20 cellular contexts compared by ENCODE assay signal in the genomic region with DNA sequence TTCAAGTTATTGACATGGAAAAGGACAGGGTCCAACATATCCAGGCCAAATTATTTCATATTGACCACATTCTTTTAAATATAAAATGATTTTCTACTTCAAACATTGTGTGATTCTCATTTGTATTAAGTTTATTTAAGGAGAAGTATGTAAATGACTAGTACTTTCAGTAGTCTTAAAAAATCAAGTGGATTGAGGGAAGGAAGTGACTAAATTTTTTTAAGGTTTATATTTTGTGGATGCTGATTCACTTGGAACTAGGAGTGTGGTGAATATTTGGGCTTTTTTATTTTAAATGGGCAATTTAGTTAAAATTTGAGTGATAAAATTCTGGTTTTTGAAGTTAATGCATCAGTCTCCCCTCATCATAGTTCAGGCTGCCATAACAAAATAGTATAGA. TPM values are rescaled to one million over a fixed set of nuclear protein-coding genes. Genes with fewer than 3 reads are reported as not detected.
DNase-seq lines count a peak whose midpoint lies in the region; ATAC-seq and TF ChIP-seq lines count a peak whose summit lies in the region.
"Had no signal": no experiment of that assay in that cellular context is flagged by ENCODE, and none has a peak within 500 bp of the region (broad histone marks: within the 10 kb centered on the region; RNA-seq: fewer than 3 reads in every experiment).

No MANE protein-coding gene starts in this region.

- no peaks in the 10 kb centered on the region for H3K27me3 ChIP-seq in PC-3 (ENCODE audit: low read length)
- H3K27me3 ChIP-seq in endodermal cell (ENCODE audit: control insufficient read depth, insufficient read depth, low read length, poor library complexity, severe bottlenecking), result no peaks in the 10 kb centered on the region
- H3K27me3 ChIP-seq in testis, result no peaks in the 10 kb centered on the region
- H3K27me3 ChIP-seq: heart left ventricle, left lung, neutrophil, spleen, vagina had no signal

- no peaks in the 10 kb centered on the region for H3F3A ChIP-seq in PC-3 (ENCODE audit: low read length, unreplicated experiment)

- H3K27me3 Mint-ChIP-seq in activated naive CD4-positive, alpha-beta T cell treated with anti-CD3 and anti-CD28 coated beads for 36 hours (ENCODE audit: low read depth), result no peaks in the 10 kb centered on the region
- H3K27me3 Mint-ChIP-seq in endodermal cell (ENCODE audit: insufficient read depth), result no peaks in the 10 kb centered on the region
- no peaks in the 10 kb centered on the region for H3K27me3 Mint-ChIP-seq in stimulated activated memory B cell treated with anti-CD40 and anti-IgM and Interleukin-4, amounts not matched to agents 10 μg/mL and 1 μg/mL and 100 μg/mL, for 72 hours
- H3K27me3 Mint-ChIP-seq: activated CD8-positive, alpha-beta memory T cell treated with anti-CD3 and anti-CD28 coated beads, Interleukin-2, amount 10 ng/mL, durations not matched to agents 7 days and 5 days had no signal

- peaks cover 91% of the 10 kb centered on the region for H4K20me1 ChIP-seq in PC-3 (ENCODE audit: low read length)

- no peak overlapping the region for H2AFZ ChIP-seq in PC-3 (ENCODE audit: low read length)

- H3K4me1 Mint-ChIP-seq in activated naive CD4-positive, alpha-beta T cell treated with anti-CD3 and anti-CD28 coated beads for 36 hours (ENCODE audit: low read depth), result peaks cover 79% of the 10 kb centered on the region
- H3K4me1 Mint-ChIP-seq in endodermal cell, result peaks cover 14% of the 10 kb centered on the region
- H3K4me1 Mint-ChIP-seq in stimulated activated memory B cell treated with anti-CD40 and anti-IgM and Interleukin-4, amounts not matched to agents 10 μg/mL and 1 μg/mL and 100 μg/mL, for 72 hours, result peaks cover 84% of the 10 kb centered on the region

- no peaks in the 10 kb centered on the region for H3K9me3 Mint-ChIP-seq in activated naive CD4-positive, alpha-beta T cell treated with anti-CD3 and anti-CD28 coated beads for 36 hours
- no peaks in the 10 kb centered on the region for H3K9me3 Mint-ChIP-seq in endodermal cell
- no peaks in the 10 kb centered on the region for H3K9me3 Mint-ChIP-seq in stimulated activated memory B cell treated with anti-CD40 and anti-IgM and Interleukin-4, amounts not matched to agents 10 μg/mL and 1 μg/mL and 100 μg/mL, for 72 hours

- no peak overlapping the region for H3K4me3 Mint-ChIP-seq in activated naive CD4-positive, alpha-beta T cell treated with anti-CD3 and anti-CD28 coated beads for 36 hours
- no peak overlapping the region for H3K4me3 Mint-ChIP-seq in endodermal cell
- H3K4me3 Mint-ChIP-seq in stimulated activated memory B cell treated with anti-CD40 and anti-IgM and Interleukin-4, amounts not matched to agents 10 μg/mL and 1 μg/mL and 100 μg/mL, for 72 hours, result no peak overlapping the region
- H3K4me3 Mint-ChIP-seq: activated CD8-positive, alpha-beta memory T cell treated with anti-CD3 and anti-CD28 coated beads, Interleukin-2, amount 10 ng/mL, durations not matched to agents 7 days and 5 days had no signal

- POLR2A ChIA-PET in PC-3 (lab: Charles Lee; ENCODE audit: unreplicated experiment), result no interaction called here
- POLR2A ChIA-PET in GM10248 (lab: Yijun Ruan, JAX), result interaction anchor here (0.6 kb wide), 1 partner anchor 611 kb away, joined by 3 read pairs; no protein-coding TSS in a partner anchor

- H3K9me3 ChIP-seq in PC-3 (ENCODE audit: low read length), result no peaks in the 10 kb centered on the region
- H3K9me3 ChIP-seq in endodermal cell (ENCODE audit: control insufficient read depth, low read length), result no peaks in the 10 kb centered on the region
- H3K9me3 ChIP-seq in testis, result no peaks in the 10 kb centered on the region
- H3K9me3 ChIP-seq: heart left ventricle, left lung, neutrophil, spleen, vagina had no signal

- no peaks in the 10 kb centered on the region for H3K9me2 ChIP-seq in PC-3 (replicated peaks; ENCODE audit: low read length)

- TF ChIP-seq CTCF in PC-3 (conservative IDR thresholded peaks at IDR 0.05; ENCODE audit: low read depth, low read length) (no peak), endodermal cell (conservative IDR thresholded peaks at IDR 0.05) (no peak), GM10248 (IDR thresholded peaks at IDR 0.05; ENCODE audit: control extremely low read depth, extremely low read depth, low read depth, missing control alignments) (no peak), testis (IDR thresholded peaks at IDR 0.05) (no peak)

- BruUV-seq in PC-3 (replicated peaks; lab: Mats Ljungman, UMichigan), result no TSS peak

- intact Hi-C loops in activated naive CD4-positive, alpha-beta T cell treated with anti-CD3 and anti-CD28 coated beads for 36 hours (cut with micrococcal nuclease), result no loop called here
- intact Hi-C loops in PC-3 (cut with micrococcal nuclease) (no loop called here), testis (cut with DNase I; ENCODE audit: low total_unique reads) (no loop called here)

- peaks cover 36% of the 10 kb centered on the region for H3K36me3 Mint-ChIP-seq in activated naive CD4-positive, alpha-beta T cell treated with anti-CD3 and anti-CD28 coated beads for 36 hours (ENCODE audit: low read depth)
- peaks cover 28% of the 10 kb centered on the region for H3K36me3 Mint-ChIP-seq in endodermal cell (ENCODE audit: low read depth)
- peaks cover 41% of the 10 kb centered on the region for H3K36me3 Mint-ChIP-seq in stimulated activated memory B cell treated with anti-CD40 and anti-IgM and Interleukin-4, amounts not matched to agents 10 μg/mL and 1 μg/mL and 100 μg/mL, for 72 hours

- H3K9ac ChIP-seq in PC-3 (ENCODE audit: low read length) (no peak overlapping the region), endodermal cell (ENCODE audit: extremely low read depth, low read length, poor library complexity, severe bottlenecking) (no peak overlapping the region)

- peaks cover 38% of the 10 kb centered on the region for H3K36me3 ChIP-seq in PC-3 (ENCODE audit: low read depth, low read length)
- H3K36me3 ChIP-seq in endodermal cell (ENCODE audit: control insufficient read depth, insufficient read depth, low read length), result peaks cover 30% of the 10 kb centered on the region
- no peaks in the 10 kb centered on the region for H3K36me3 ChIP-seq in testis (ENCODE audit: low read depth, missing control alignments)
- H3K36me3 ChIP-seq: left lung, vagina had no signal

- peak overlapping the region; percentile 24 for H3K27ac Mint-ChIP-seq in activated naive CD4-positive, alpha-beta T cell treated with anti-CD3 and anti-CD28 coated beads for 36 hours
- H3K27ac Mint-ChIP-seq in endodermal cell, result peak overlapping the region; percentile 59
- peak overlapping the region; percentile 27 for H3K27ac Mint-ChIP-seq in stimulated activated memory B cell treated with anti-CD40 and anti-IgM and Interleukin-4, amounts not matched to agents 10 μg/mL and 1 μg/mL and 100 μg/mL, for 72 hours

- CTCF ChIA-PET in activated naive CD4-positive, alpha-beta T cell treated with anti-CD3 and anti-CD28 coated beads for 36 hours (lab: Charles Lee), result no interaction called here
- CTCF ChIA-PET in PC-3 (lab: Charles Lee) (interaction anchor here (1.3 kb wide), 1 partner anchor 10 kb away, joined by 4 read pairs; a partner anchor contains a TSS), GM10248 (lab: Yijun Ruan, JAX) (interaction anchor here (3.3 kb wide), 1 partner anchor 10 kb away, joined by 18 read pairs; a partner anchor contains a TSS)

- TF ChIP-seq POLR2A in testis (IDR thresholded peaks at IDR 0.05), result no peak

- peaks cover 100% of the 10 kb centered on the region for H3K79me2 ChIP-seq in PC-3 (ENCODE audit: low read length)

- no peak for DNase-seq in activated naive CD4-positive, alpha-beta T cell treated with anti-CD3 and anti-CD28 coated beads for 36 hours
- no peak for DNase-seq in activated naive CD4-positive, alpha-beta T cell (lab: John Stamatoyannopoulos, UW)
- DNase-seq in PC-3 (no peak), endodermal cell (no peak), GM10248 (ENCODE audit: extremely low spot score) (no peak), NCI-H2171 treated with DMSO at 0.1 percent for 48 hours (lab: John Stamatoyannopoulos, UW) (no peak), testis (no peak)
- DNase-seq: activated CD4-positive, CD25-positive, alpha-beta regulatory T cell; activated CD8-positive, alpha-beta memory T cell treated with anti-CD3 and anti-CD28 coated beads, Interleukin-2, amount 10 ng/mL, durations not matched to agents 7 days and 5 days; activated gamma-delta T cell; heart left ventricle; Kasumi-1; left lung; NCI-H1436 treated with DMSO at 0.1 percent for 48 hours; spleen; stimulated activated CD4-positive, alpha-beta T cell treated with anti-CD3 and anti-CD28 coated beads, Interleukin-4, amount 100 ng/mL, for 4 hours; T-helper 9 cell had no signal

- H3K4me3 ChIP-seq in PC-3 (ENCODE audit: low read length), result no peak overlapping the region
- no peak overlapping the region for H3K4me3 ChIP-seq in endodermal cell (ENCODE audit: low read length)
- no peak overlapping the region for H3K4me3 ChIP-seq in testis
- H3K4me3 ChIP-seq: heart left ventricle, left lung, spleen, vagina had no signal

- ATAC-seq in PC-3, result peak; percentile 64
- ATAC-seq in stimulated activated memory B cell treated with anti-CD40 and anti-IgM and Interleukin-4, amounts not matched to agents 10 μg/mL and 1 μg/mL and 100 μg/mL, for 72 hours, result no peak
- ATAC-seq: activated CD8-positive, alpha-beta memory T cell treated with anti-CD3 and anti-CD28 coated beads, Interleukin-2, amount 10 ng/mL, durations not matched to agents 7 days and 5 days; heart left ventricle; left lung had no signal

- H3K4me2 ChIP-seq in PC-3 (ENCODE audit: low read length), result no peak overlapping the region

- no peak overlapping the region for H3K27ac ChIP-seq in PC-3 (ENCODE audit: low read length)
- H3K27ac ChIP-seq in endodermal cell (ENCODE audit: low read depth, low read length), result no peak overlapping the region
- H3K27ac ChIP-seq in testis, result no peak overlapping the region
- H3K27ac ChIP-seq: left lung, neutrophil, vagina had no signal

- H3K4me1 ChIP-seq in PC-3 (ENCODE audit: insufficient read depth, low read length) (no peaks in the 10 kb centered on the region), endodermal cell (ENCODE audit: control insufficient read depth, insufficient read depth, low read length) (no peaks in the 10 kb centered on the region), testis (peaks cover 11% of the 10 kb centered on the region)

RNA-seq across cellular contexts. Expression of a gene that starts 10.1 kb away (rescaled TPM):
- total RNA-seq in activated naive CD4-positive, alpha-beta T cell treated with anti-CD3 and anti-CD28 coated beads for 36 hours, result 100 to 1,000 TPM; 199 to 206 TPM
- total RNA-seq in PC-3 (2014; rRNA removed) (199 and 225 TPM in 2 replicates), endodermal cell (100 to 1,000 TPM; 198 to 210 TPM), testis (100 to 1,000 TPM; 114 to 128 TPM)
- 106 TPM for polyA plus RNA-seq in endodermal cell (2013, experiment 1 of 2)
- 111 TPM for polyA plus RNA-seq in endodermal cell (2013, experiment 2 of 2)
- 67.0 TPM for polyA plus RNA-seq in testis (ENCODE audit: insufficient read depth, low read depth, low replicate concordance)
